ENCODE assay signal across 1 cellular context in genomic region chr19:38908854-38909253, GRCh38.
TF ChIP-seq lines count a peak whose summit lies in the region.

No MANE protein-coding gene starts in this region.

TF ChIP-seq in IMR-90, 13 proteins besides CTCF, POLR2A, EP300 and RAD21 (continued from another document):
- TF ChIP-seq, protein P1, sequence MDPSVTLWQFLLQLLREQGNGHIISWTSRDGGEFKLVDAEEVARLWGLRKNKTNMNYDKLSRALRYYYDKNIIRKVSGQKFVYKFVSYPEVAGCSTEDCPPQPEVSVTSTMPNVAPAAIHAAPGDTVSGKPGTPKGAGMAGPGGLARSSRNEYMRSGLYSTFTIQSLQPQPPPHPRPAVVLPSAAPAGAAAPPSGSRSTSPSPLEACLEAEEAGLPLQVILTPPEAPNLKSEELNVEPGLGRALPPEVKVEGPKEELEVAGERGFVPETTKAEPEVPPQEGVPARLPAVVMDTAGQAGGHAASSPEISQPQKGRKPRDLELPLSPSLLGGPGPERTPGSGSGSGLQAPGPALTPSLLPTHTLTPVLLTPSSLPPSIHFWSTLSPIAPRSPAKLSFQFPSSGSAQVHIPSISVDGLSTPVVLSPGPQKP (IDR thresholded peaks at IDR 0.05; ENCODE audit: borderline replicate concordance, low read depth, low read length), result no peak
- TF ChIP-seq CHD1 (IDR thresholded peaks at IDR 0.05; ENCODE audit: low read depth, low read length) (no peak), FOS (IDR thresholded peaks at IDR 0.05; ENCODE audit: low read depth, low read length) (no peak), MAFK (IDR thresholded peaks at IDR 0.05; ENCODE audit: low read depth, low read length) (no peak), RFX5 (IDR thresholded peaks at IDR 0.05; ENCODE audit: low read depth, low read length) (no peak), NFE2L2 (IDR thresholded peaks at IDR 0.05; ENCODE audit: low read depth, low read length) (no peak), CEBPB (IDR thresholded peaks at IDR 0.05; ENCODE audit: low read depth, low read length) (no peak), MXI1 (IDR thresholded peaks at IDR 0.05; ENCODE audit: borderline replicate concordance, low read depth, low read length) (no peak), RCOR1 (IDR thresholded peaks at IDR 0.05; ENCODE audit: insufficient replicate concordance, low read length) (no peak), SMC3 (IDR thresholded peaks at IDR 0.05; ENCODE audit: low read depth, low read length) (no peak)
